In genomic region chr7:68371985-68372384, GRCh38 we compare ENCODE assay signal across 17 cellular contexts.
DNase-seq lines count a peak whose midpoint lies in the region; ATAC-seq and TF ChIP-seq lines count a peak whose summit lies in the region.
"Had no signal": no experiment of that assay in that cellular context is flagged by ENCODE, and none has a peak within 500 bp of the region (broad histone marks: within the 10 kb centered on the region; RNA-seq: fewer than 3 reads in every experiment).

No MANE protein-coding gene starts in this region.

- H3K4me3 Mint-ChIP-seq in endothelial cell (ENCODE audit: unreplicated experiment) = no peak overlapping the region
- H3K4me3 Mint-ChIP-seq: CD4-positive, CD25-positive, alpha-beta regulatory T cell; CD8-positive, alpha-beta T cell had no signal

- no peak for TF ChIP-seq CTCF in BE2C (IDR thresholded peaks at IDR 0.05; ENCODE audit: low read depth, low read length)
- TF ChIP-seq CTCF in endothelial cell (IDR thresholded peaks at IDR 0.05; ENCODE audit: unreplicated experiment) = no peak

- H3K9me3 Mint-ChIP-seq in endothelial cell (ENCODE audit: unreplicated experiment) = peaks cover 54% of the 10 kb centered on the region

- no peak overlapping the region for H3K27ac Mint-ChIP-seq in endothelial cell (ENCODE audit: unreplicated experiment)
- H3K27ac Mint-ChIP-seq: CD4-positive, CD25-positive, alpha-beta regulatory T cell; CD8-positive, alpha-beta T cell had no signal

- H3K4me3 ChIP-seq in BE2C (ENCODE audit: low read depth, low read length) = peak overlapping the region; percentile 15; the same call in 1 of the 2 replicates
- H3K4me3 ChIP-seq: A549, BLaER1, GM23248 had no signal

- H3K9me3 ChIP-seq in BE2C = no peaks in the 10 kb centered on the region
- H3K9me3 ChIP-seq: Caco-2 had no signal

- peaks cover 2% of the 10 kb centered on the region for H3K27me3 Mint-ChIP-seq in endothelial cell (ENCODE audit: unreplicated experiment)

- ATAC-seq in SK-N-SH treated with all-trans-retinoic acid at 6 μM for 48 hours (no peak), GM21447 (IDR thresholded peaks at IDR 0.05; ENCODE audit: unreplicated experiment) (no peak)
- ATAC-seq: A549; CD8-positive, alpha-beta T cell had no signal

- H3K4me1 Mint-ChIP-seq in endothelial cell (ENCODE audit: unreplicated experiment) = no peaks in the 10 kb centered on the region
- H3K4me1 Mint-ChIP-seq: CD4-positive, CD25-positive, alpha-beta regulatory T cell had no signal

- no peaks in the 10 kb centered on the region for H3K27me3 ChIP-seq in BE2C
- H3K27me3 ChIP-seq: BLaER1 had no signal

- H3K4me1 ChIP-seq in BE2C = no peaks in the 10 kb centered on the region
- H3K4me1 ChIP-seq: A549, BLaER1, Caco-2 had no signal

- H3K36me3 ChIP-seq in BE2C = no peaks in the 10 kb centered on the region
- H3K36me3 ChIP-seq: BLaER1 had no signal

- H3K36me3 Mint-ChIP-seq in endothelial cell (ENCODE audit: low read depth, unreplicated experiment) = peaks cover 8% of the 10 kb centered on the region
- H3K36me3 Mint-ChIP-seq: CD4-positive, CD25-positive, alpha-beta regulatory T cell; CD8-positive, alpha-beta T cell had no signal

- DNase-seq in BE2C (no peak), RPMI8226 (peak; percentile 15), endothelial cell (ENCODE audit: low spot score) (no peak)
- DNase-seq in stimulated activated naive CD4-positive, alpha-beta T cell treated with Interleukin-2 at 50 U/mL for 16 hours (lab: John Stamatoyannopoulos, UW) = no peak
- DNase-seq: 8988T; Caco-2; CD4-positive, CD25-positive, alpha-beta regulatory T cell; CD8-positive, alpha-beta T cell; DMS153; DND-41; GM23248; H7; HCEC 1CT had no signal

TF ChIP-seq in SK-N-SH treated with all-trans-retinoic acid at 6 μM for 48 hours, 23 proteins besides CTCF, POLR2A, EP300 and RAD21:
- TF ChIP-seq TOX (CRISPR knock-in tag; IDR thresholded peaks at IDR 0.05; ENCODE audit: borderline replicate concordance) (no peak), GLIS3 (CRISPR knock-in tag; IDR thresholded peaks at IDR 0.05) (0 out of 2 replicates have a peak, but pooled peaks have one; percentile 22), ESRRG (CRISPR knock-in tag; IDR thresholded peaks at IDR 0.05) (0 out of 2 replicates have a peak, but pooled peaks have one; percentile 37), TCF4 (CRISPR knock-in tag; IDR thresholded peaks at IDR 0.05; ENCODE audit: borderline replicate concordance) (peak; percentile 63; the same call in 1 of the 2 replicates), ZFP30 (CRISPR knock-in tag; IDR thresholded peaks at IDR 0.05) (no peak), TSHZ2 (CRISPR knock-in tag; IDR thresholded peaks at IDR 0.05) (peak; percentile 73), ZNF70 (CRISPR knock-in tag; IDR thresholded peaks at IDR 0.05) (peak; percentile 84; the same call in 1 of the 2 replicates)
